11 cellular contexts compared by ENCODE assay signal in genomic region chr16:67252806-67253497, GRCh38.
"Had no signal": no experiment of that assay in that cellular context is flagged by ENCODE, and none has a peak within 500 bp of the region (broad histone marks: within the 10 kb centered on the region; RNA-seq: fewer than 3 reads in every experiment).

No MANE protein-coding gene starts in this region.

- H3K27me3 Mint-ChIP-seq: activated CD8-positive, alpha-beta T cell treated with anti-CD3 and anti-CD28 coated beads for 36 hours had no signal

- DNase-seq: activated CD8-positive, alpha-beta memory T cell treated with anti-CD3 and anti-CD28 coated beads, Interleukin-2, amount 50 U/mL, for 48 hours; activated CD8-positive, alpha-beta T cell treated with anti-CD3 and anti-CD28 coated beads for 36 hours; foreskin fibroblast; mammary epithelial cell; stimulated activated CD4-positive, alpha-beta T cell treated with anti-CD3 and anti-CD28 coated beads, Interleukin-12 subunit alpha, Interleukin-12 subunit beta, amount 100 ng/mL, for 4 hours; stimulated activated CD4-positive, alpha-beta T cell treated with anti-CD3 and anti-CD28 coated beads, Interleukin-2, amount 100 ng/mL, for 48 hours; stimulated activated naive CD4-positive, alpha-beta T cell treated with Interleukin-2 at 50 U/mL for 16 hours; T-cell; T1000; trophoblast cell had no signal

- H3K4me3 Mint-ChIP-seq: activated CD8-positive, alpha-beta T cell treated with anti-CD3 and anti-CD28 coated beads for 36 hours; T-cell had no signal

- H3K9me3 Mint-ChIP-seq: activated CD8-positive, alpha-beta T cell treated with anti-CD3 and anti-CD28 coated beads for 36 hours; T-cell had no signal

- H3K27ac Mint-ChIP-seq: activated CD8-positive, alpha-beta T cell treated with anti-CD3 and anti-CD28 coated beads for 36 hours; T-cell had no signal

- H3K36me3 Mint-ChIP-seq: T-cell had no signal

- ATAC-seq: activated CD8-positive, alpha-beta T cell treated with anti-CD3 and anti-CD28 coated beads for 36 hours; left lobe of liver; T-cell had no signal
